In the genomic region with DNA sequence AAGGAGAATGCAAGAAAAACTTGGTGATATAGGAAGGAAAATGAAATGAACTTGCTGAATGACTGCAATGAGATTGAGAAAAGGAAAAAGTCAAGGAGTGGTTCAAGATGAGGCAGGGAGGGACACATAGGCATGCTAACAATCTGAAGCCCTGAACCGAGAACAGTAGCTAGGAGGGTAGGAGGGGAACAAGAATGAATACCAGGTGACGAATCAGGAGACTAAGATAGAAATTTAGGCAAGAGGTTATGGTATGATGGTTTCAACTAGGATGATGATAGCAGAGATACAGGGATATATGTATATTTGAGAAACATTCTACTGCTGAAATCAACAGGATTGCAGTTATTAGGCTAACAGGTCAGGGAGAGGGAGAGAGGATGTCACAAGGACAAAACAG, we compare ENCODE assay signal across 20 cellular contexts. TPM values are rescaled to one million over a fixed set of nuclear protein-coding genes. Genes with fewer than 3 reads are reported as not detected.
DNase-seq lines count a peak whose midpoint lies in the region; ATAC-seq and TF ChIP-seq lines count a peak whose summit lies in the region.
"Had no signal": no experiment of that assay in that cellular context is flagged by ENCODE, and none has a peak within 500 bp of the region (broad histone marks: within the 10 kb centered on the region; RNA-seq: fewer than 3 reads in every experiment).

No MANE protein-coding gene starts in this region.

- H3K27me3 ChIP-seq in CD4-positive, CD25-positive, alpha-beta regulatory T cell (ENCODE audit: control insufficient read depth, insufficient read depth, low read length) = no peaks in the 10 kb centered on the region
- H3K27me3 ChIP-seq in GM23338 (ENCODE audit: insufficient read depth) (no peaks in the 10 kb centered on the region), right atrium auricular region (no peaks in the 10 kb centered on the region)

- no peak for TF ChIP-seq CTCF in GM23338 (conservative IDR thresholded peaks at IDR 0.05; ENCODE audit: low read depth in 2 of 2)
- TF ChIP-seq CTCF in type B pancreatic cell (conservative IDR thresholded peaks at IDR 0.05) = no peak
- TF ChIP-seq CTCF in right atrium auricular region (IDR thresholded peaks at IDR 0.05) = no peak

- H3K36me3 Mint-ChIP-seq in CD4-positive, CD25-positive, alpha-beta regulatory T cell = peaks cover 25% of the 10 kb centered on the region
- no peaks in the 10 kb centered on the region for H3K36me3 Mint-ChIP-seq in GM23338 (ENCODE audit: low read depth)
- peaks cover 5% of the 10 kb centered on the region for H3K36me3 Mint-ChIP-seq in type B pancreatic cell
- H3K36me3 Mint-ChIP-seq in activated CD4-positive, alpha-beta T cell treated with anti-CD3 and anti-CD28 coated beads, Interleukin-2, amount 10 ng/mL, durations not matched to agents 7 days and 5 days (ENCODE audit: low read depth) = no peaks in the 10 kb centered on the region

- H3K27ac ChIP-seq in CD4-positive, CD25-positive, alpha-beta regulatory T cell (ENCODE audit: insufficient read depth, low read length, poor library complexity, severe bottlenecking) = no peak overlapping the region
- H3K27ac ChIP-seq in GM23338 (ENCODE audit: low read depth) (0 out of 2 replicates have a peak overlapping the region, but pooled peaks have one; percentile 15), right atrium auricular region (no peak overlapping the region)
- H3K27ac ChIP-seq: 22Rv1, A549, GM23248 had no signal

- peaks cover 12 to 27% (median 17%) of the 10 kb centered on the region in 4 donors for H3K4me1 Mint-ChIP-seq in CD4-positive, CD25-positive, alpha-beta regulatory T cell
- H3K4me1 Mint-ChIP-seq in GM23338 (peaks cover 5% of the 10 kb centered on the region; the same call in 2 of the 3 replicates), type B pancreatic cell (ENCODE audit: unreplicated experiment) (peaks cover 8% of the 10 kb centered on the region)
- peaks cover 7% of the 10 kb centered on the region for H3K4me1 Mint-ChIP-seq in activated CD4-positive, alpha-beta T cell treated with anti-CD3 and anti-CD28 coated beads, Interleukin-2, amount 10 ng/mL, durations not matched to agents 7 days and 5 days

- H3K27me3 Mint-ChIP-seq in CD4-positive, CD25-positive, alpha-beta regulatory T cell = no peaks in the 10 kb centered on the region
- H3K27me3 Mint-ChIP-seq in GM23338 (ENCODE audit: insufficient read depth, low read depth, poor library complexity) (peaks cover 6% of the 10 kb centered on the region), type B pancreatic cell (peaks cover 4% of the 10 kb centered on the region)
- H3K27me3 Mint-ChIP-seq in activated CD4-positive, alpha-beta T cell treated with anti-CD3 and anti-CD28 coated beads, Interleukin-2, amount 10 ng/mL, durations not matched to agents 7 days and 5 days = no peaks in the 10 kb centered on the region

- POLR2A ChIA-PET in activated CD4-positive, alpha-beta T cell treated with anti-CD3 and anti-CD28 coated beads, Interleukin-2, amount 10 ng/mL, durations not matched to agents 7 days and 5 days (lab: Charles Lee) = no interaction called here

- H3K9me3 ChIP-seq in CD4-positive, CD25-positive, alpha-beta regulatory T cell (ENCODE audit: control insufficient read depth in 2 of 2, low read length in 2 of 2) = no peaks in the 10 kb centered on the region
- no peaks in the 10 kb centered on the region for H3K9me3 ChIP-seq in right atrium auricular region
- H3K9me3 ChIP-seq: A549 had no signal

- H3K9me2 ChIP-seq in GM23338 (ENCODE audit: insufficient read depth) = no peaks in the 10 kb centered on the region

- H3K4me3 ChIP-seq in CD4-positive, CD25-positive, alpha-beta regulatory T cell (ENCODE audit: low read depth, low read length) = no peak overlapping the region
- H3K4me3 ChIP-seq in GM23338 = no peak overlapping the region
- H3K4me3 ChIP-seq in right atrium auricular region = no peak overlapping the region
- H3K4me3 ChIP-seq: A549, GM12878, GM23248 had no signal

- no peaks in the 10 kb centered on the region for H3F3A ChIP-seq in GM23338 (replicated peaks; ENCODE audit: low read depth)

- no peak overlapping the region for H3K4me3 Mint-ChIP-seq in CD4-positive, CD25-positive, alpha-beta regulatory T cell
- H3K4me3 Mint-ChIP-seq in GM23338 (no peak overlapping the region), type B pancreatic cell (no peak overlapping the region)
- no peak overlapping the region for H3K4me3 Mint-ChIP-seq in activated CD4-positive, alpha-beta T cell treated with anti-CD3 and anti-CD28 coated beads, Interleukin-2, amount 10 ng/mL, durations not matched to agents 7 days and 5 days
- H3K4me3 Mint-ChIP-seq: CD14-positive monocyte; CD8-positive, alpha-beta memory T cell had no signal

- H3K4me1 ChIP-seq in CD4-positive, CD25-positive, alpha-beta regulatory T cell (ENCODE audit: control insufficient read depth, insufficient read depth, low read length, poor library complexity, severe bottlenecking) = no peaks in the 10 kb centered on the region
- H3K4me1 ChIP-seq in GM23338 (ENCODE audit: insufficient read depth) = no peaks in the 10 kb centered on the region
- no peaks in the 10 kb centered on the region for H3K4me1 ChIP-seq in right atrium auricular region
- H3K4me1 ChIP-seq: A549 had no signal

- CTCF ChIA-PET in activated CD4-positive, alpha-beta T cell treated with anti-CD3 and anti-CD28 coated beads, Interleukin-2, amount 10 ng/mL, durations not matched to agents 7 days and 5 days (lab: Charles Lee) = no interaction called here

- no peaks in the 10 kb centered on the region for H4K20me1 ChIP-seq in GM23338 (replicated peaks; ENCODE audit: insufficient read depth)

- no peak overlapping the region for H3K4me2 ChIP-seq in GM23338
- H3K4me2 ChIP-seq: A549 had no signal

- H2AFZ ChIP-seq in GM23338 = no peak overlapping the region
- H2AFZ ChIP-seq: GM23248 had no signal

- 0 out of 2 replicates have a peak, but pooled peaks cover 8% of the 10 kb centered on the region for H3K79me2 ChIP-seq in GM23338 (replicated peaks; ENCODE audit: insufficient read depth)

- H3K9me3 Mint-ChIP-seq in CD4-positive, CD25-positive, alpha-beta regulatory T cell = no peaks in the 10 kb centered on the region
- H3K9me3 Mint-ChIP-seq in GM23338 = no peaks in the 10 kb centered on the region
- H3K9me3 Mint-ChIP-seq in type B pancreatic cell = peaks cover 4% of the 10 kb centered on the region
- peaks cover 2% of the 10 kb centered on the region for H3K9me3 Mint-ChIP-seq in activated CD4-positive, alpha-beta T cell treated with anti-CD3 and anti-CD28 coated beads, Interleukin-2, amount 10 ng/mL, durations not matched to agents 7 days and 5 days
- H3K9me3 Mint-ChIP-seq: CD8-positive, alpha-beta memory T cell had no signal

- peak overlapping the region in 2 of 3 donors; percentile 45 to 57 for H3K27ac Mint-ChIP-seq in CD4-positive, CD25-positive, alpha-beta regulatory T cell
- H3K27ac Mint-ChIP-seq in GM23338 (0 out of 2 replicates have a peak overlapping the region, but pooled peaks have one; percentile 38), type B pancreatic cell (peak overlapping the region; percentile 63)
- H3K27ac Mint-ChIP-seq in activated CD4-positive, alpha-beta T cell treated with anti-CD3 and anti-CD28 coated beads, Interleukin-2, amount 10 ng/mL, durations not matched to agents 7 days and 5 days = no peak overlapping the region

- no peak for ATAC-seq in CD4-positive, CD25-positive, alpha-beta regulatory T cell (ENCODE audit: low read depth in 2 of 2)
- ATAC-seq in GM23338 = no peak
- ATAC-seq: A549, GM12878, HCT116 had no signal

- H3K36me3 ChIP-seq in CD4-positive, CD25-positive, alpha-beta regulatory T cell (ENCODE audit: control insufficient read depth, insufficient read depth, low read length) = no peaks in the 10 kb centered on the region
- no peaks in the 10 kb centered on the region for H3K36me3 ChIP-seq in GM23338 (ENCODE audit: insufficient read depth)
- H3K36me3 ChIP-seq in right atrium auricular region = no peaks in the 10 kb centered on the region

- DNase-seq in CD4-positive, CD25-positive, alpha-beta regulatory T cell = no peak
- no peak for DNase-seq in GM23338 (ENCODE audit: low spot score)
- DNase-seq in myocyte (ENCODE audit: low read depth) = peak; percentile 25
- DNase-seq in type B pancreatic cell (ENCODE audit: extremely low spot score, unreplicated experiment) = no peak
- no peak for DNase-seq in C1 segment of cervical spinal cord (lab: John Stamatoyannopoulos, UW)
- no peak for DNase-seq in right atrium auricular region (ENCODE audit: low spot score)
- DNase-seq in activated CD4-positive, alpha-beta T cell treated with anti-CD3 and anti-CD28 coated beads, Interleukin-2, amount 10 ng/mL, durations not matched to agents 7 days and 5 days = no peak
- DNase-seq: AML-193; CD8-positive, alpha-beta memory T cell; COR-L47; DMS 273 treated with DMSO at 0.1 percent for 48 hours; DMS53; DND-41; EL; GM23248 had no signal

RNA-seq across cellular contexts. Expression of a gene that starts 44.1 kb away (rescaled TPM):
- total RNA-seq in CD4-positive, CD25-positive, alpha-beta regulatory T cell = 36.6 TPM
- polyA plus RNA-seq in CD4-positive, CD25-positive, alpha-beta regulatory T cell = 10 to 100 TPM; 17.7 to 32.7 (median 25.1) TPM
- 31.7 and 34.4 TPM in 2 replicates for total RNA-seq in GM23338 (2014; rRNA removed; shearing (Covaris generic))
- polyA plus RNA-seq in GM23338 (2016; fragmentation: Nextera tagmentation; extraction: Ambion mirVana) = 31.8 and 34.1 TPM in 2 replicates
- total RNA-seq in myocyte = 15.9 and 18.7 TPM in 2 replicates
- polyA plus RNA-seq in myocyte (2012) = 47.0 TPM
- 14.9 and 19.4 TPM in 2 replicates for total RNA-seq in type B pancreatic cell (ENCODE audit: low replicate concordance)
- 1 to 10 TPM; 7.9 to 8.5 TPM for total RNA-seq in right atrium auricular region
- total RNA-seq in activated CD4-positive, alpha-beta T cell treated with anti-CD3 and anti-CD28 coated beads, Interleukin-2, amount 10 ng/mL, durations not matched to agents 7 days and 5 days = 10 to 100 TPM; 17.1 TPM
